17 cellular contexts compared by ENCODE assay signal in the genomic region with DNA sequence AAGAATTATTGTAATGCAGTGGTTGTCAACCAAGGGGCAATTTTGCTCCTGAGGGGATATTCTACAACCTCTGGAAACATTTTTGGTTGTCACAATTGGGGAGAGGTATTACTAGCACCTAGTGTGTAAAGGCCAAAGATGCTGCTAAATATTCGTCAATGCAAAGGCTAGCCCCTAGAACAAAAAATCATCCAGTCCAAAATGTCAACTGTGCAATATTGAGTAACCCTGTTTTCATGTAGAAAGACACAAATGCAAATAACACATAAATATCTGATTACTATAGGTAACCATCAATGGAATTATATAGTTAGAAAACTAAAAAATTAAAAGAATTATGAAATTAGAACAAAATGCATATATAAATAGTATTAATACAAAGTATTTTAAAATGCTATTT. TPM values are rescaled to one million over a fixed set of nuclear protein-coding genes. Genes with fewer than 3 reads are reported as not detected.
A peak's percentile ranks its signal among the peaks of the same experiment; 100 is the strongest.
DNase-seq lines count a peak whose midpoint lies in the region; ATAC-seq and TF ChIP-seq lines count a peak whose summit lies in the region.
"Had no signal": no experiment of that assay in that cellular context is flagged by ENCODE, and none has a peak within 500 bp of the region (broad histone marks: within the 10 kb centered on the region; RNA-seq: fewer than 3 reads in every experiment).

No MANE protein-coding gene starts in this region.

- H3K9me3 ChIP-seq in esophagus squamous epithelium, result no peaks in the 10 kb centered on the region
- no peaks in the 10 kb centered on the region for H3K9me3 ChIP-seq in spleen
- no peaks in the 10 kb centered on the region for H3K9me3 ChIP-seq in PC-9 (ENCODE audit: insufficient read depth, low read depth)
- H3K9me3 ChIP-seq: SJCRH30 had no signal

- no peaks in the 10 kb centered on the region for H3K9me2 ChIP-seq in PC-9 (ENCODE audit: insufficient read depth)

- CTCF ChIA-PET in activated CD4-positive, alpha-beta memory T cell treated with anti-CD3 and anti-CD28 coated beads for 36 hours (lab: Charles Lee), result no interaction called here
- CTCF ChIA-PET in activated CD4-positive, alpha-beta memory T cell treated with anti-CD3 and anti-CD28 coated beads, Interleukin-2, amount 10 ng/mL, durations not matched to agents 7 days and 5 days (lab: Charles Lee), result no interaction called here
- CTCF ChIA-PET in PC-9 (lab: Charles Lee), result no interaction called here

- no peak overlapping the region for H2AFZ ChIP-seq in PC-9
- H2AFZ ChIP-seq: parathyroid adenoma had no signal

- no TSS peak for BruUV-seq in PC-9 (replicated peaks; lab: Mats Ljungman, UMichigan)

- H3K4me3 ChIP-seq in esophagus squamous epithelium (no peak overlapping the region), spleen (no peak overlapping the region), PC-9 (no peak overlapping the region)
- H3K4me3 ChIP-seq: SJCRH30 had no signal

- 0 out of 2 replicates have a peak, but pooled peaks cover 3% of the 10 kb centered on the region for H3K79me2 ChIP-seq in PC-9 (ENCODE audit: low read depth)

- peaks cover 6% of the 10 kb centered on the region; the same call in 1 of the 2 replicates for H4K20me1 ChIP-seq in PC-9 (ENCODE audit: insufficient read depth)

- intact Hi-C loops in activated CD4-positive, alpha-beta memory T cell treated with anti-CD3 and anti-CD28 coated beads for 36 hours (cut with micrococcal nuclease), result no loop called here
- intact Hi-C loops in esophagus squamous epithelium (cut with DNase I) (no loop called here), spleen (cut with DNase I; ENCODE audit: low total_unique reads) (no loop called here), PC-9 (cut with micrococcal nuclease; ENCODE audit: unreplicated experiment) (no loop called here)

- no peaks in the 10 kb centered on the region for H3F3A ChIP-seq in PC-9 (ENCODE audit: insufficient read depth, low read depth)

- no peaks in the 10 kb centered on the region for H3K27me3 ChIP-seq in esophagus squamous epithelium
- no peaks in the 10 kb centered on the region for H3K27me3 ChIP-seq in spleen (replicated peaks in 1 of 7)
- no peaks in the 10 kb centered on the region for H3K27me3 ChIP-seq in PC-9 (ENCODE audit: insufficient read depth, low read depth)
- H3K27me3 ChIP-seq: SJCRH30 had no signal

- peak overlapping the region; percentile 38 for H3K27ac Mint-ChIP-seq in activated CD4-positive, alpha-beta memory T cell treated with anti-CD3 and anti-CD28 coated beads for 36 hours
- H3K27ac Mint-ChIP-seq in activated CD4-positive, alpha-beta memory T cell treated with anti-CD3 and anti-CD28 coated beads, Interleukin-2, amount 10 ng/mL, durations not matched to agents 7 days and 5 days, result no peak overlapping the region
- H3K27ac Mint-ChIP-seq: stimulated activated naive CD8-positive, alpha-beta T cell treated with anti-CD3 and anti-CD28 coated beads, Interleukin-15, amount 100 ng/mL, for 72 hours had no signal

- TF ChIP-seq POLR2A in esophagus squamous epithelium (IDR thresholded peaks at IDR 0.05) (no peak), spleen (IDR thresholded peaks at IDR 0.05) (no peak)

- H3K27me3 Mint-ChIP-seq in activated CD4-positive, alpha-beta memory T cell treated with anti-CD3 and anti-CD28 coated beads for 36 hours, result no peaks in the 10 kb centered on the region
- no peaks in the 10 kb centered on the region for H3K27me3 Mint-ChIP-seq in activated CD4-positive, alpha-beta memory T cell treated with anti-CD3 and anti-CD28 coated beads, Interleukin-2, amount 10 ng/mL, durations not matched to agents 7 days and 5 days
- H3K27me3 Mint-ChIP-seq: brain; stimulated activated naive CD8-positive, alpha-beta T cell treated with anti-CD3 and anti-CD28 coated beads, Interleukin-15, amount 100 ng/mL, for 72 hours had no signal

- peaks cover 29% of the 10 kb centered on the region for H3K36me3 Mint-ChIP-seq in activated CD4-positive, alpha-beta memory T cell treated with anti-CD3 and anti-CD28 coated beads for 36 hours
- peaks cover 51% of the 10 kb centered on the region for H3K36me3 Mint-ChIP-seq in activated CD4-positive, alpha-beta memory T cell treated with anti-CD3 and anti-CD28 coated beads, Interleukin-2, amount 10 ng/mL, durations not matched to agents 7 days and 5 days (ENCODE audit: low read depth)

- H3K4me2 ChIP-seq in PC-9, result no peak overlapping the region

- 0 to 50% methylated on average over 1 of the region's 1 CpG for WGBS in esophagus squamous epithelium, 2 donors
- WGBS in spleen, 5 donors, result 0 to 85% (median 0%) methylated on average over 1 of the region's 1 CpG

- peaks cover 79% of the 10 kb centered on the region for H3K4me1 Mint-ChIP-seq in activated CD4-positive, alpha-beta memory T cell treated with anti-CD3 and anti-CD28 coated beads for 36 hours (ENCODE audit: low read depth)
- peaks cover 53% of the 10 kb centered on the region for H3K4me1 Mint-ChIP-seq in activated CD4-positive, alpha-beta memory T cell treated with anti-CD3 and anti-CD28 coated beads, Interleukin-2, amount 10 ng/mL, durations not matched to agents 7 days and 5 days

- H3K27ac ChIP-seq in esophagus squamous epithelium (peak overlapping the region in 3 of 4 donors; percentile 56 to 77 (median 69)), spleen (peak overlapping the region in 5 of 8 donors; percentile 24 to 58 (median 34)), PC-9 (no peak overlapping the region)
- H3K27ac ChIP-seq: parathyroid adenoma, SJCRH30 had no signal

- H3K9me3 Mint-ChIP-seq in activated CD4-positive, alpha-beta memory T cell treated with anti-CD3 and anti-CD28 coated beads for 36 hours, result no peaks in the 10 kb centered on the region
- no peaks in the 10 kb centered on the region for H3K9me3 Mint-ChIP-seq in activated CD4-positive, alpha-beta memory T cell treated with anti-CD3 and anti-CD28 coated beads, Interleukin-2, amount 10 ng/mL, durations not matched to agents 7 days and 5 days
- H3K9me3 Mint-ChIP-seq: brain; stimulated activated naive CD8-positive, alpha-beta T cell treated with anti-CD3 and anti-CD28 coated beads, Interleukin-15, amount 100 ng/mL, for 72 hours had no signal

- TF ChIP-seq CTCF in esophagus squamous epithelium (IDR thresholded peaks at IDR 0.05) (no peak), spleen (IDR thresholded peaks at IDR 0.05 in 8 of 11, conservative IDR thresholded peaks at IDR 0.05 in 3 of 11) (no peak), PC-9 (conservative IDR thresholded peaks at IDR 0.05) (no peak)

- no peak for DNase-seq in activated CD4-positive, alpha-beta memory T cell treated with anti-CD3 and anti-CD28 coated beads for 36 hours
- no peak for DNase-seq in activated CD4-positive, alpha-beta memory T cell treated with anti-CD3 and anti-CD28 coated beads, Interleukin-2, amount 10 ng/mL, durations not matched to agents 7 days and 5 days
- DNase-seq in OCI-M1 (lab: John Stamatoyannopoulos, UW), result peak; percentile 19
- DNase-seq in esophagus squamous epithelium (lab: John Stamatoyannopoulos, UW), result no peak
- no peak for DNase-seq in spleen
- no peak for DNase-seq in NCI-H1694 treated with DMSO at 0.1 percent for 48 hours (lab: John Stamatoyannopoulos, UW)
- DNase-seq in PC-9, result no peak
- DNase-seq: activated CD4-positive, alpha-beta T cell treated with anti-CD3 and anti-CD28 coated beads, Interleukin-2, amount 50 U/mL, for 1 hour; KBM-7; NCI-H345; SJCRH30; small intestine; stimulated activated naive CD8-positive, alpha-beta T cell treated with anti-CD3 and anti-CD28 coated beads, Interleukin-15, amount 100 ng/mL, for 72 hours; T-helper 9 cell had no signal

- H3K36me3 ChIP-seq in esophagus squamous epithelium (peaks cover 0 to 11% (median 0%) of the 10 kb centered on the region in 3 donors), spleen (peaks cover 0 to 65% (median 6%) of the 10 kb centered on the region in 6 donors), PC-9 (ENCODE audit: low read depth) (peaks cover 16% of the 10 kb centered on the region)

- no peak for ATAC-seq in HG02759 (IDR thresholded peaks at IDR 0.05; ENCODE audit: unreplicated experiment)
- ATAC-seq: stimulated activated naive CD8-positive, alpha-beta T cell treated with anti-CD3 and anti-CD28 coated beads, Interleukin-15, amount 100 ng/mL, for 72 hours had no signal

- peaks cover 28 to 100% (median 65%) of the 10 kb centered on the region in 3 donors for H3K4me1 ChIP-seq in esophagus squamous epithelium
- H3K4me1 ChIP-seq in spleen, result peaks cover 27 to 86% (median 51%) of the 10 kb centered on the region in 6 donors
- H3K4me1 ChIP-seq in PC-9 (replicated peaks; ENCODE audit: insufficient read depth), result peaks cover 21% of the 10 kb centered on the region
- H3K4me1 ChIP-seq: parathyroid adenoma had no signal

- H3K4me3 Mint-ChIP-seq in activated CD4-positive, alpha-beta memory T cell treated with anti-CD3 and anti-CD28 coated beads for 36 hours, result no peak overlapping the region
- no peak overlapping the region for H3K4me3 Mint-ChIP-seq in activated CD4-positive, alpha-beta memory T cell treated with anti-CD3 and anti-CD28 coated beads, Interleukin-2, amount 10 ng/mL, durations not matched to agents 7 days and 5 days
- H3K4me3 Mint-ChIP-seq: brain; stimulated activated naive CD8-positive, alpha-beta T cell treated with anti-CD3 and anti-CD28 coated beads, Interleukin-15, amount 100 ng/mL, for 72 hours had no signal

- POLR2A ChIA-PET in activated CD4-positive, alpha-beta memory T cell treated with anti-CD3 and anti-CD28 coated beads for 36 hours (lab: Charles Lee), result no interaction called here
- POLR2A ChIA-PET in activated CD4-positive, alpha-beta memory T cell treated with anti-CD3 and anti-CD28 coated beads, Interleukin-2, amount 10 ng/mL, durations not matched to agents 7 days and 5 days (lab: Charles Lee), result interaction anchor here (1.2 kb wide), 1 partner anchor 7 kb away, joined by 3 read pairs; no protein-coding TSS in a partner anchor
- POLR2A ChIA-PET in PC-9 (lab: Charles Lee; ENCODE audit: unreplicated experiment), result no interaction called here

RNA-seq across cellular contexts. Expression of a gene that starts 26.1 kb away (rescaled TPM):
- 10 to 100 TPM; 91.4 to 92.6 TPM for total RNA-seq in activated CD4-positive, alpha-beta memory T cell treated with anti-CD3 and anti-CD28 coated beads for 36 hours
- 100 to 1,000 TPM; 126 to 127 TPM for total RNA-seq in activated CD4-positive, alpha-beta memory T cell treated with anti-CD3 and anti-CD28 coated beads, Interleukin-2, amount 10 ng/mL, durations not matched to agents 7 days and 5 days
- 10 to 100 TPM; 49.7 to 82.3 (median 72.3) TPM for total RNA-seq in esophagus squamous epithelium
- 10 to 100 TPM; 57.7 to 90.7 (median 72.6) TPM for total RNA-seq in spleen
- 10 to 100 TPM; 27.6 to 40.0 (median 36.5) TPM for polyA plus RNA-seq in spleen
- total RNA-seq in PC-9 (2021), result 48.2 and 54.5 TPM in 2 replicates
